Comparison of ENCODE assay signal across 8 cellular contexts in the genomic region with DNA sequence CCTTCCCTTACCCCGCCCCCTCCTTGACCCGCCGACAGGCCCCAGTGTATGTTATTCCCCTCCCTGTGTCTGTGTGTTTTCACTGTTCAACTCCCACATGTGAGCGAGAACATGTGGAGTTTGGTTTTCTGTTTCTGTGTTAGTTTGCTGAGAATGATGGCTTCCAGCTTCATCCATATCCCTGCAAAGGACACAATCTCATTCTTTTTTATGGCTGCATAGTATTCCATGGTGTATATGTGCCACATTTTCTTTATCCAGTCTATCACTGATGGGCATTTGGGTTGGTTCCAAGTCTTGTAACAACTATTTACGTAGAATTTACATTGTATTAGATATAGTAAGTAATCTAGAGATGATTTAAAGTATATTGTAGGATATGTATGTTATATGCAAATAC.
A peak's percentile ranks its signal among the peaks of the same experiment; 100 is the strongest.
DNase-seq lines count a peak whose midpoint lies in the region; ATAC-seq, FAIRE-seq and TF ChIP-seq lines count a peak whose summit lies in the region.
"Not testable (repeated sequence)": the region's sequence is repeated elsewhere in the genome, so short reads cannot be mapped to it uniquely, and the experiment has no call there.

No MANE protein-coding gene starts in this region.

- not testable (repeated sequence) for BruUV-seq in Panc1 (replicated peaks; lab: Mats Ljungman, UMichigan)

- not testable (repeated sequence) for H3K9ac ChIP-seq in astrocyte (ENCODE audit: low read length); endodermal cell (ENCODE audit: extremely low read depth, low read length, poor library complexity, severe bottlenecking); mesenchymal stem cell (ENCODE audit: low read length); trophoblast cell (ENCODE audit: low read length)

- not testable (repeated sequence) for H3K18ac ChIP-seq in mesenchymal stem cell (ENCODE audit: low read depth in 1 of 2, low read length in 2 of 2); trophoblast cell (ENCODE audit: low read length)

- CTCF ChIA-PET in HEK293 (lab: Yijun Ruan, JAX); Panc1 (lab: Charles Lee): not testable (repeated sequence)

- not testable (repeated sequence) for H2AK5ac ChIP-seq in mesenchymal stem cell (ENCODE audit: low read length, severe bottlenecking); trophoblast cell (ENCODE audit: low read length)

- not testable (repeated sequence) for H3K27me3 ChIP-seq in ACC112 (ENCODE audit: insufficient read depth, low read length); Panc1 (ENCODE audit: control insufficient read depth, insufficient read depth, low read length); astrocyte (ENCODE audit: insufficient read depth, low read length); endodermal cell (ENCODE audit: control insufficient read depth, insufficient read depth, low read length, poor library complexity, severe bottlenecking); mesenchymal stem cell (ENCODE audit: control insufficient read depth in 1 of 2, insufficient read depth in 1 of 2, low read length in 2 of 2); trophoblast cell (ENCODE audit: insufficient read depth, low read length)

- in situ Hi-C loops in Panc1 (cut with HindIII; ENCODE audit: low pct_unique_long_range_greater_than_20kb, low sequenced_read_pairs): not testable (repeated sequence)

- H2BK12ac ChIP-seq in mesenchymal stem cell (ENCODE audit: low read length in 2 of 2): not testable (repeated sequence)
- H2BK12ac ChIP-seq in trophoblast cell (ENCODE audit: low read length): peak overlapping the region; percentile 12

- not testable (repeated sequence) for H4K20me1 ChIP-seq in astrocyte (ENCODE audit: insufficient read depth, low read length)

- H3K79me2 ChIP-seq in ACC112 (ENCODE audit: control insufficient read depth, insufficient read depth, low read length, unreplicated experiment); astrocyte (ENCODE audit: insufficient read depth, low read length); trophoblast cell (ENCODE audit: control insufficient read depth, insufficient read depth, low read length, poor library complexity): not testable (repeated sequence)

- not testable (repeated sequence) for H3K4me3 ChIP-seq in ACC112 (ENCODE audit: low read depth, low read length); HEK293 (ENCODE audit: low read depth, low read length); Panc1 (ENCODE audit: low read depth in 2 of 2, low read length in 2 of 2); astrocyte (ENCODE audit: insufficient read depth, low read depth, low read length); mesenchymal stem cell (ENCODE audit: insufficient read depth in 1 of 2, low read depth in 1 of 2, low read length in 2 of 2); trophoblast cell (ENCODE audit: low read depth, low read length)
- H3K4me3 ChIP-seq in endodermal cell (ENCODE audit: low read length): peak overlapping the region; percentile 12

- not testable (repeated sequence) for H3K23ac ChIP-seq in mesenchymal stem cell (ENCODE audit: low read length in 2 of 2); trophoblast cell (ENCODE audit: low read length)

- H2BK15ac ChIP-seq in mesenchymal stem cell (ENCODE audit: low read depth, poor library complexity, severe bottlenecking): not testable (repeated sequence)

- not testable (repeated sequence) for DNase-seq in Panc1 (ENCODE audit: low read depth, low spot score); activated CD4-positive, alpha-beta T cell treated with anti-CD3 and anti-CD28 coated beads, Interleukin-2, amount 10 ng/mL, durations not matched to agents 24 days and 14 days; astrocyte (ENCODE audit: low read depth); endodermal cell; mesenchymal stem cell; trophoblast cell

- not testable (repeated sequence) for ATAC-seq in Panc1

- H4K91ac ChIP-seq in mesenchymal stem cell (ENCODE audit: low read length); trophoblast cell (ENCODE audit: low read depth, low read length): not testable (repeated sequence)

- intact Hi-C loops in Panc1 (cut with micrococcal nuclease; ENCODE audit: unreplicated experiment): loop anchor here (5.0 kb wide), 1 partner anchor 85 kb away; no protein-coding TSS in a partner anchor
- intact Hi-C loops in activated CD4-positive, alpha-beta T cell treated with anti-CD3 and anti-CD28 coated beads, Interleukin-2, amount 10 ng/mL, durations not matched to agents 24 days and 14 days (cut with micrococcal nuclease): loop anchor here (5.0 kb wide), 3 partner anchors 165 to 1900 kb away; no protein-coding TSS in a partner anchor

- FAIRE-seq in astrocyte (lab: Jason Lieb, UNC): not testable (repeated sequence)

- not testable (repeated sequence) for H3K4ac ChIP-seq in mesenchymal stem cell (ENCODE audit: low read depth in 1 of 2, low read length in 2 of 2); trophoblast cell (ENCODE audit: low read depth, low read length)

- not testable (repeated sequence) for H3K27me3 Mint-ChIP-seq in activated CD4-positive, alpha-beta T cell treated with anti-CD3 and anti-CD28 coated beads, Interleukin-2, amount 10 ng/mL, durations not matched to agents 24 days and 14 days; astrocyte (ENCODE audit: low read depth, unreplicated experiment); endodermal cell (ENCODE audit: insufficient read depth)

- H3K4me1 ChIP-seq in ACC112 (ENCODE audit: control insufficient read depth, insufficient read depth, low read length, unreplicated experiment): peaks cover 47% of the 10 kb centered on the region
- H3K4me1 ChIP-seq in HEK293 (ENCODE audit: control insufficient read depth, insufficient read depth, low read length): peaks cover 23% of the 10 kb centered on the region
- H3K4me1 ChIP-seq in Panc1 (ENCODE audit: control insufficient read depth, insufficient read depth, low read length): peaks cover 58% of the 10 kb centered on the region
- H3K4me1 ChIP-seq in astrocyte (ENCODE audit: insufficient read depth, low read length): peaks cover 40% of the 10 kb centered on the region
- peaks cover 27% of the 10 kb centered on the region for H3K4me1 ChIP-seq in endodermal cell (ENCODE audit: control insufficient read depth, insufficient read depth, low read length)
- not testable (repeated sequence) for H3K4me1 ChIP-seq in mesenchymal stem cell (ENCODE audit: control insufficient read depth, insufficient read depth, low read depth, low read length)
- H3K4me1 ChIP-seq in trophoblast cell (ENCODE audit: control insufficient read depth in 1 of 2, insufficient read depth in 2 of 2, low read length in 2 of 2): peaks cover 13 to 18% of the 10 kb centered on the region in 2 experiments

- not testable (repeated sequence) for H3K4me2 ChIP-seq in astrocyte (ENCODE audit: low read length); mesenchymal stem cell (ENCODE audit: low read length, poor library complexity, severe bottlenecking); trophoblast cell (ENCODE audit: low read length)

- H2AFZ ChIP-seq in ACC112 (ENCODE audit: low read length, unreplicated experiment); astrocyte (ENCODE audit: low read depth, low read length); mesenchymal stem cell (ENCODE audit: low read depth, low read length); trophoblast cell (ENCODE audit: insufficient read depth, low read length, poor library complexity): not testable (repeated sequence)

- peak overlapping the region; percentile 100; the same call in 1 of the 2 replicates for H3K27ac ChIP-seq in ACC112 (ENCODE audit: low read depth, low read length)
- not testable (repeated sequence) for H3K27ac ChIP-seq in HEK293 (ENCODE audit: extremely low read depth, low read depth, low read length); astrocyte (ENCODE audit: low read depth, low read length); endodermal cell (ENCODE audit: low read depth, low read length); mesenchymal stem cell (ENCODE audit: low read length, poor library complexity, severe bottlenecking); trophoblast cell (ENCODE audit: low read depth, low read length)
- H3K27ac ChIP-seq in Panc1 (ENCODE audit: low read length): peak overlapping the region; percentile 100

- H2BK120ac ChIP-seq in mesenchymal stem cell (ENCODE audit: low read depth, low read length): peak overlapping the region; percentile 46
- not testable (repeated sequence) for H2BK120ac ChIP-seq in trophoblast cell (ENCODE audit: insufficient read depth, low read length, poor library complexity)

- not testable (repeated sequence) for H3K36me3 ChIP-seq in ACC112 (ENCODE audit: insufficient read depth, low read length); HEK293 (ENCODE audit: control insufficient read depth in 2 of 2, insufficient read depth in 1 of 2, low read length in 2 of 2); Panc1 (ENCODE audit: control insufficient read depth, insufficient read depth, low read length); astrocyte (ENCODE audit: insufficient read depth, low read length); endodermal cell (ENCODE audit: control insufficient read depth, insufficient read depth, low read length); mesenchymal stem cell (ENCODE audit: control insufficient read depth in 1 of 2, insufficient read depth in 2 of 2, low read depth in 1 of 2, low read length in 2 of 2); trophoblast cell (ENCODE audit: control insufficient read depth in 1 of 2, insufficient read depth in 2 of 2, low read length in 2 of 2)

- 100% methylated on average over 3 to 4 of the region's 5 CpGs for WGBS in endodermal cell (ENCODE audit: insufficient coverage in 1 of 2, insufficient read length in 1 of 2), 2 experiments
- no CpG with 5 or more reads among the region's 5 CpGs for WGBS in mesenchymal stem cell
- no CpG with 5 or more reads among the region's 5 CpGs for WGBS in trophoblast cell (ENCODE audit: extremely low coverage, insufficient coverage, insufficient read length)

- H3K4me1 Mint-ChIP-seq in activated CD4-positive, alpha-beta T cell treated with anti-CD3 and anti-CD28 coated beads, Interleukin-2, amount 10 ng/mL, durations not matched to agents 24 days and 14 days: peaks cover 33% of the 10 kb centered on the region
- peaks cover 44% of the 10 kb centered on the region for H3K4me1 Mint-ChIP-seq in astrocyte (ENCODE audit: low read depth, unreplicated experiment)
- peaks cover 34% of the 10 kb centered on the region for H3K4me1 Mint-ChIP-seq in endodermal cell

- H3K9me3 Mint-ChIP-seq in activated CD4-positive, alpha-beta T cell treated with anti-CD3 and anti-CD28 coated beads, Interleukin-2, amount 10 ng/mL, durations not matched to agents 24 days and 14 days: peaks cover 13% of the 10 kb centered on the region
- H3K9me3 Mint-ChIP-seq in astrocyte (ENCODE audit: unreplicated experiment): peaks cover 22% of the 10 kb centered on the region
- H3K9me3 Mint-ChIP-seq in endodermal cell: peaks cover 33% of the 10 kb centered on the region

- peak overlapping the region; percentile 27 for H3K27ac Mint-ChIP-seq in activated CD4-positive, alpha-beta T cell treated with anti-CD3 and anti-CD28 coated beads, Interleukin-2, amount 10 ng/mL, durations not matched to agents 24 days and 14 days
- H3K27ac Mint-ChIP-seq in astrocyte (ENCODE audit: unreplicated experiment): peak overlapping the region; percentile 53
- H3K27ac Mint-ChIP-seq in endodermal cell: not testable (repeated sequence)

- not testable (repeated sequence) for H3K4me3 Mint-ChIP-seq in activated CD4-positive, alpha-beta T cell treated with anti-CD3 and anti-CD28 coated beads, Interleukin-2, amount 10 ng/mL, durations not matched to agents 24 days and 14 days; astrocyte (ENCODE audit: unreplicated experiment); endodermal cell

- H3K9me3 ChIP-seq in HEK293 (ENCODE audit: control insufficient read depth, insufficient read depth, low read depth, low read length); Panc1 (ENCODE audit: control insufficient read depth, insufficient read depth, low read depth, low read length); astrocyte (ENCODE audit: insufficient read depth, low read depth, low read length); mesenchymal stem cell (ENCODE audit: control insufficient read depth, low read length); trophoblast cell (ENCODE audit: insufficient read depth, low read depth, low read length): not testable (repeated sequence)
- H3K9me3 ChIP-seq in endodermal cell (ENCODE audit: control insufficient read depth, low read length): peaks cover 27% of the 10 kb centered on the region

- H3K79me1 ChIP-seq in mesenchymal stem cell (replicated peaks; ENCODE audit: low read length, poor library complexity, severe bottlenecking): not testable (repeated sequence)
- peaks cover 32% of the 10 kb centered on the region for H3K79me1 ChIP-seq in trophoblast cell (ENCODE audit: low read length)

- TF ChIP-seq CTCF in HEK293 (tag by site-specific recombination; IDR thresholded peaks at IDR 0.05); Panc1 (IDR thresholded peaks at IDR 0.05); astrocyte (IDR thresholded peaks at IDR 0.05; ENCODE audit: insufficient read depth, low read depth, low read length); endodermal cell (conservative IDR thresholded peaks at IDR 0.05): not testable (repeated sequence)

- H4K12ac ChIP-seq in trophoblast cell (ENCODE audit: low read depth, low read length): not testable (repeated sequence)

- H4K8ac ChIP-seq in mesenchymal stem cell (ENCODE audit: low read length); trophoblast cell (ENCODE audit: low read depth, low read length): not testable (repeated sequence)

- H3K36me3 Mint-ChIP-seq in activated CD4-positive, alpha-beta T cell treated with anti-CD3 and anti-CD28 coated beads, Interleukin-2, amount 10 ng/mL, durations not matched to agents 24 days and 14 days (ENCODE audit: low read depth); astrocyte (ENCODE audit: low read depth, unreplicated experiment): not testable (repeated sequence)
- peaks cover 48% of the 10 kb centered on the region for H3K36me3 Mint-ChIP-seq in endodermal cell (ENCODE audit: low read depth)

- POLR2A ChIA-PET in HEK293 (lab: Yijun Ruan, JAX); Panc1 (lab: Charles Lee): not testable (repeated sequence)

- not testable (repeated sequence) for H2BK5ac ChIP-seq in mesenchymal stem cell (ENCODE audit: low read depth, low read length, poor library complexity, severe bottlenecking); trophoblast cell (ENCODE audit: low read depth, low read length, poor library complexity)

- not testable (repeated sequence) for H3K14ac ChIP-seq in mesenchymal stem cell (ENCODE audit: low read length in 2 of 2); trophoblast cell (ENCODE audit: low read length)
